ENCODE assay signal across 18 cellular contexts in the genomic region with DNA sequence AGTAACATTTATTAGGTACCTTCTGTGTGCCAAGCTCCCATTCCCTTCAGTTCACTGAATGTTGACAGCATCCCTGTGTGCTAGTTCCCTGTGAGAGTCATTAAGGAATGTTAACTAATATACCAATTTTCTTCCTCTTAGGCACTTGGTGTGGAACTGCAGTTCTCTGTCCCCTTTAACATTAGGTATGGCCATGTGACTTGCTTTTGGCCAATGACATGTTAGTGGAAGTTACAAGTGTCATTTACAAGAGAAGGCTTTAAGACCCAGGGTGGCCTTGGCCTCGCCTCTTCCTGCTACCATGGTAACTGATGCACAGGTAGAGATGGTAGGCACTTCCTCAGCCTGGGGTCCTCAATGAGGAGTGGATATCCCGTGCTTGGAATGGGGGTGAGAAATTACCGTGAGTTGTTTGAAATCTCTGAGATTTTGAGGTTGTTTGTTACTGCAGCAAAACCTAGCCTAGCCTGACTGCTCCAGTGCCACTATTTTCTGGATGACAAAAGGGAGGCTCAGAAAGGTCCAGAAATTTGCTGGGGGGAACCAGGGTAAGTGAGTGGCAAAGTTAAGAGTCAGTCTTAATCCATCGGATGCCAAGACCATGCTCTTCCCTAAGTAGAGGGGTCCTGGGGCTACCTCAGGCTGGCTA. TPM values are rescaled to one million over a fixed set of nuclear protein-coding genes. Genes with fewer than 3 reads are reported as not detected.
A peak's percentile ranks its signal among the peaks of the same experiment; 100 is the strongest.
DNase-seq lines count a peak whose midpoint lies in the region; ATAC-seq and TF ChIP-seq lines count a peak whose summit lies in the region.
"Had no signal": no experiment of that assay in that cellular context is flagged by ENCODE, and none has a peak within 500 bp of the region (broad histone marks: within the 10 kb centered on the region; RNA-seq: fewer than 3 reads in every experiment).

No MANE protein-coding gene starts in this region.

- no peaks in the 10 kb centered on the region for H3K27me3 ChIP-seq in BLaER1 treated with 17β-estradiol and CSF1 and Interleukin-3, amounts not matched to agents 10 nM and 100 nM
- H3K27me3 ChIP-seq: BE2C had no signal

- H3K27me3 Mint-ChIP-seq in WTC11 (ENCODE audit: low read depth) = peaks cover 4% of the 10 kb centered on the region; the same call in 1 of the 2 replicates

- no peaks in the 10 kb centered on the region for H3K36me3 ChIP-seq in BLaER1 treated with 17β-estradiol and CSF1 and Interleukin-3, amounts not matched to agents 10 nM and 100 nM
- H3K36me3 ChIP-seq: BE2C had no signal

- no peak overlapping the region for H3K27ac Mint-ChIP-seq in WTC11
- H3K27ac Mint-ChIP-seq: CD14-positive monocyte; CD4-positive, alpha-beta memory T cell; GM23338; HFFc6 had no signal

- ATAC-seq in WTC11 (no peak), sciatic nerve (no peak)

- H3K27ac ChIP-seq in BLaER1 treated with 17β-estradiol and CSF1 and Interleukin-3, amounts not matched to agents 10 nM and 100 nM = no peak overlapping the region
- H3K27ac ChIP-seq in cingulate gyrus (ENCODE audit: low read depth, low read length) = peak overlapping the region; percentile 32
- H3K27ac ChIP-seq in temporal lobe (ENCODE audit: low read depth, low read length) = peak overlapping the region; percentile 74
- H3K27ac ChIP-seq: HL-60 had no signal

- H3K9me3 Mint-ChIP-seq in WTC11 = peaks cover 7% of the 10 kb centered on the region

- no peak for DNase-seq in WTC11 (ENCODE audit: low spot score)
- no peak for DNase-seq in activated CD4-positive, alpha-beta T cell treated with anti-CD3 and anti-CD28 coated beads, Interleukin-2, amount 50 U/mL, for 4 hours
- DNase-seq in effector CD4-positive, alpha-beta T cell = no peak
- no peak for DNase-seq in sciatic nerve (ENCODE audit: low spot score)
- DNase-seq: ACHN; BE2C; CD4-positive, alpha-beta memory T cell; DMS153; DMS79; GDM1; HFFc6; IMR-90 had no signal

- POLR2A ChIA-PET in WTC11 (lab: Charles Lee) = interaction anchor here (0.5 to 1.3 kb wide), 2 partner anchors 20 to 876 kb away, joined by 3 to 4 read pairs; no protein-coding TSS in a partner anchor

- H3K9me3 ChIP-seq in BLaER1 treated with 17β-estradiol and CSF1 and Interleukin-3, amounts not matched to agents 10 nM and 100 nM (replicated peaks in 1 of 11) = peaks cover 0 to 7% (median 0%) of the 10 kb centered on the region in 11 experiments; a peak in 3 of 22 replicates
- H3K9me3 ChIP-seq: BE2C had no signal

- intact Hi-C loops in sciatic nerve (cut with DNase I) = no loop called here

- H3K4me2 ChIP-seq in BLaER1 treated with 17β-estradiol and CSF1 and Interleukin-3, amounts not matched to agents 10 nM and 100 nM = peak overlapping the region in 7 of 11 experiments; percentile 69 to 89 (median 87); a peak in 8 of 22 replicates
- H3K4me2 ChIP-seq: GM23338 had no signal

- H3K4me1 ChIP-seq in BLaER1 treated with 17β-estradiol and CSF1 and Interleukin-3, amounts not matched to agents 10 nM and 100 nM = peaks cover 28 to 77% (median 64%) of the 10 kb centered on the region in 10 experiments
- H3K4me1 ChIP-seq: BE2C had no signal

- no peak overlapping the region for H3K4me3 ChIP-seq in BLaER1 treated with 17β-estradiol and CSF1 and Interleukin-3, amounts not matched to agents 10 nM and 100 nM
- H3K4me3 ChIP-seq: GM23338 had no signal

- peaks cover 7% of the 10 kb centered on the region for H3K36me3 Mint-ChIP-seq in WTC11
- H3K36me3 Mint-ChIP-seq: CD14-positive monocyte; CD4-positive, alpha-beta memory T cell had no signal

- H3K4me3 Mint-ChIP-seq in WTC11 = no peak overlapping the region
- H3K4me3 Mint-ChIP-seq: CD14-positive monocyte; CD4-positive, alpha-beta memory T cell; GM23338; HFFc6 had no signal

- peaks cover 15% of the 10 kb centered on the region for H3K4me1 Mint-ChIP-seq in WTC11
- H3K4me1 Mint-ChIP-seq: CD4-positive, alpha-beta memory T cell had no signal

- TF ChIP-seq CTCF in WTC11 (IDR thresholded peaks at IDR 0.05) = no peak

- no peak overlapping the region for H3K9ac ChIP-seq in BLaER1 treated with 17β-estradiol and CSF1 and Interleukin-3, amounts not matched to agents 10 nM and 100 nM

- CTCF ChIA-PET in WTC11 (lab: Charles Lee) = interaction anchor here (0.7 to 15.4 kb wide), 17 partner anchors 9 to 210 kb away, joined by 3 to 237 read pairs (median 12); partner anchors contain the start of gene LINGO1

- peaks cover 0 to 13% (median 0%) of the 10 kb centered on the region in 11 experiments; a peak in 3 of 22 replicates for H4K20me1 ChIP-seq in BLaER1 treated with 17β-estradiol and CSF1 and Interleukin-3, amounts not matched to agents 10 nM and 100 nM

TF ChIP-seq in WTC11, 78 proteins besides CTCF, POLR2A, EP300 and RAD21 (continues in another document):
- TF ChIP-seq ZNF512 (CRISPR knock-in tag; IDR thresholded peaks at IDR 0.05; ENCODE audit: borderline replicate concordance) = no peak
- no peak for TF ChIP-seq NR3C1 (CRISPR knock-in tag; conservative IDR thresholded peaks at IDR 0.05; ENCODE audit: low read depth)
- no peak for TF ChIP-seq AR (CRISPR knock-in tag; IDR thresholded peaks at IDR 0.05)
- TF ChIP-seq, protein P1, sequence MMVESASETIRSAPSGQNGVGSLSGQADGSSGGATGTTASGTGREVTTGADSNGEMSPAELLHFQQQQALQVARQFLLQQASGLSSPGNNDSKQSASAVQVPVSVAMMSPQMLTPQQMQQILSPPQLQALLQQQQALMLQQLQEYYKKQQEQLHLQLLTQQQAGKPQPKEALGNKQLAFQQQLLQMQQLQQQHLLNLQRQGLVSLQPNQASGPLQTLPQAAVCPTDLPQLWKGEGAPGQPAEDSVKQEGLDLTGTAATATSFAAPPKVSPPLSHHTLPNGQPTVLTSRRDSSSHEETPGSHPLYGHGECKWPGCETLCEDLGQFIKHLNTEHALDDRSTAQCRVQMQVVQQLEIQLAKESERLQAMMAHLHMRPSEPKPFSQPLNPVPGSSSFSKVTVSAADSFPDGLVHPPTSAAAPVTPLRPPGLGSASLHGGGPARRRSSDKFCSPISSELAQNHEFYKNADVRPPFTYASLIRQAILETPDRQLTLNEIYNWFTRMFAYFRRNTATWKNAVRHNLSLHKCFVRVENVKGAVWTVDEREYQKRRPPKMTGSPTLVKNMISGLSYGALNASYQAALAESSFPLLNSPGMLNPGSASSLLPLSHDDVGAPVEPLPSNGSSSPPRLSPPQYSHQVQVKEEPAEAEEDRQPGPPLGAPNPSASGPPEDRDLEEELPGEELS (CRISPR knock-in tag; IDR thresholded peaks at IDR 0.05) = no peak
- TF ChIP-seq GTF2I (CRISPR knock-in tag; conservative IDR thresholded peaks at IDR 0.05) = no peak
- TF ChIP-seq TP53 (CRISPR knock-in tag; IDR thresholded peaks at IDR 0.05) = no peak
- peak; percentile 69 for TF ChIP-seq NFYB (CRISPR knock-in tag; conservative IDR thresholded peaks at IDR 0.05; ENCODE audit: low read depth)
- no peak for TF ChIP-seq FOXK1 (CRISPR knock-in tag; IDR thresholded peaks at IDR 0.05)
- no peak for TF ChIP-seq SMAD3 (CRISPR knock-in tag; IDR thresholded peaks at IDR 0.05; ENCODE audit: borderline replicate concordance)
- no peak for TF ChIP-seq FOXP1 (CRISPR knock-in tag; IDR thresholded peaks at IDR 0.05; ENCODE audit: borderline replicate concordance)
- TF ChIP-seq ERG (CRISPR knock-in tag; IDR thresholded peaks at IDR 0.05) = no peak
- no peak for TF ChIP-seq MXD4 (CRISPR knock-in tag; IDR thresholded peaks at IDR 0.05; ENCODE audit: borderline replicate concordance)

RNA-seq across cellular contexts. Expression of gene LINGO1, which starts 21.2 kb away (rescaled TPM):
- total RNA-seq in WTC11 (2021) (51.3 to 60.5 TPM (median 58.9 TPM) in 3 replicates), temporal lobe (46.2 TPM), sciatic nerve (5.3 TPM)
- total RNA-seq: CD4-positive, alpha-beta memory T cell; IMR-90 had no signal

Comparison
In these comparisons a context has a peak if more than half of its experiments do, and no peak if none do; other contexts are left out.
1. H3K27ac ChIP-seq: peak in cingulate gyrus (single experiment) and temporal lobe (single experiment); none in BLaER1 treated with 17β-estradiol and CSF1 and Interleukin-3, amounts not matched to agents 10 nM and 100 nM (0 of 11).